In the genomic region with DNA sequence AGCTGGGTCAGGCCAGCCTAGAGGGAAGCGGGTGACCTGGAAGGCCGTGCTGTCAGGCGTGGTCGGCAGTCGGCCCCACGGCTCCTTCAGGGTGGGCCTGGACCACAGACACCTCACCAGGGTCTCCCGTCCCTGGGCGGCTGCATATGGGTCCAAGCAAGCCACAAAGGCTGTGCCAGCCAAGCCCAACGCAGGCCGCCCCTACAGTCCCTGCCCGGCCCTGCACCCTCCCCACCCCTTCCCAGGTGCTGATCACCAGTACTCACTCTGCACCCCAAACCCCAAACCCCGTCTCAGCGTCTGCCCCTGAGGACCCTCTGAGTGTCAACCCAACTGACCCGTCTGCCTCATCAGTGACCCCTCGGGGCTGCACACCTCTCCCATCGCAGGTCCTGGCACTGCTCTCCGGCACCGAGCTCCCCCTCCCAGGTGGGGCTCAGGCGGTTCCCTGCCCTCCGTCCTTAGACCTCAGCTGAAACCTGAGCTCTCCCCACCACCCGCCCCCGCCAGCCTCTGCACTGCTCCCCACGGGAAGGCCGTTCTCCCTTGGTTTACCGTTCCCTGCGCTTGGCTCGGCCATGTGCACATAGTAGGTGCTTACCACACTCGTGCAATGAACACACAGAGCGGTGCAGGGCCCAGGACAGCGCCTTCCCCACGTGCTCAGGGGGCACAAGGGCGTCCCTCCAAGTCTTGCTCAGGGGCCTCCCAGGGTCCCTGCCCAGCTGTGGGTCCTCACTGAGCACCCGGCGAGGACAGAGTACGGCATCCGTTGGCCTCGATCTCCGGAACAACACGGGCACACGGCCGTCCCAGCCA, we compare ENCODE assay signal across 9 cellular contexts. TPM values are rescaled to one million over a fixed set of nuclear protein-coding genes. Genes with fewer than 3 reads are reported as not detected.
DNase-seq lines count a peak whose midpoint lies in the region; ATAC-seq and TF ChIP-seq lines count a peak whose summit lies in the region.
"Had no signal": no experiment of that assay in that cellular context is flagged by ENCODE, and none has a peak within 500 bp of the region (broad histone marks: within the 10 kb centered on the region; RNA-seq: fewer than 3 reads in every experiment).

No MANE protein-coding gene starts in this region.

- peak overlapping the region; percentile 87 for H3K4me2 ChIP-seq in fibroblast of lung (ENCODE audit: extremely low read depth, insufficient read depth, low read length)
- H3K4me2 ChIP-seq in neuronal stem cell (ENCODE audit: insufficient read depth, low read length, poor library complexity, severe bottlenecking), result peak overlapping the region; percentile 96

- TF ChIP-seq POLR2A in lower leg skin (IDR thresholded peaks at IDR 0.05), result no peak

- intact Hi-C loops in lower leg skin (cut with DNase I; ENCODE audit: low total_unique reads), result no loop called here

- peaks cover 0 to 6% (median 3%) of the 10 kb centered on the region in 7 donors for H3K9me3 Mint-ChIP-seq in CD4-positive, CD25-positive, alpha-beta regulatory T cell

- POLR2A ChIA-PET in RWPE1 (lab: Yijun Ruan, JAX; ENCODE audit: low non-redundant PET), result interaction anchor here (2.3 kb wide), 1 partner anchor 22 kb away, joined by 25 read pairs; no protein-coding TSS in a partner anchor

- no peak for TF ChIP-seq CTCF in RWPE1 (conservative IDR thresholded peaks at IDR 0.05; ENCODE audit: low read depth)
- no peak for TF ChIP-seq CTCF in fibroblast of lung (conservative IDR thresholded peaks at IDR 0.05 in 1 of 2, IDR thresholded peaks at IDR 0.05 in 1 of 2; ENCODE audit: low read depth in 1 of 2, low read length in 2 of 2)
- no peak for TF ChIP-seq CTCF in lower leg skin (IDR thresholded peaks at IDR 0.05)

- H3K18ac ChIP-seq in neuronal stem cell (ENCODE audit: low read length), result peak overlapping the region; percentile 97

- peaks cover 22% of the 10 kb centered on the region for H3K79me1 ChIP-seq in neuronal stem cell (ENCODE audit: low read depth, low read length)

- peak overlapping the region; percentile 93 for H3K4ac ChIP-seq in neuronal stem cell (ENCODE audit: low read length)

- peak overlapping the region; percentile 99 for H2AK5ac ChIP-seq in neuronal stem cell (ENCODE audit: low read depth, low read length)

- H3K4me3 Mint-ChIP-seq in CD4-positive, CD25-positive, alpha-beta regulatory T cell, result peak overlapping the region; percentile 83 to 89 (median 87)

- H3K27ac Mint-ChIP-seq in CD4-positive, CD25-positive, alpha-beta regulatory T cell, result peak overlapping the region in 1 of 3 donors; percentile 42

- no CpG with 5 or more reads among the region's 41 CpGs for WGBS in neuronal stem cell (ENCODE audit: extremely low coverage in 2 of 2, insufficient read length in 2 of 2, insufficient replicate concordance in 1 of 2), 2 donors
- WGBS in lower leg skin, 2 donors, result 67 to 84% methylated on average over 28 to 38 of the region's 41 CpGs

- H3K4me1 Mint-ChIP-seq in CD4-positive, CD25-positive, alpha-beta regulatory T cell, result peaks cover 0 to 23% (median 4%) of the 10 kb centered on the region in 4 donors

- H3K36me3 ChIP-seq in CD4-positive, CD25-positive, alpha-beta regulatory T cell (ENCODE audit: control insufficient read depth, insufficient read depth, low read length), result peaks cover 10% of the 10 kb centered on the region
- H3K36me3 ChIP-seq in fibroblast of lung (ENCODE audit: control insufficient read depth, insufficient read depth, low read length) (peaks cover 5% of the 10 kb centered on the region), neuronal stem cell (replicated peaks in 1 of 2; ENCODE audit: control insufficient read depth in 2 of 2, insufficient read depth in 2 of 2, low read length in 2 of 2) (peaks cover 19 to 50% of the 10 kb centered on the region in 2 donors)

- H2BK15ac ChIP-seq in neuronal stem cell (ENCODE audit: low read length), result peak overlapping the region; percentile 97

- H3K4me3 ChIP-seq in CD4-positive, CD25-positive, alpha-beta regulatory T cell (ENCODE audit: low read depth, low read length), result no peak overlapping the region
- H3K4me3 ChIP-seq in fibroblast of lung (replicated peaks in 1 of 4; ENCODE audit: control extremely low read depth in 1 of 4, insufficient read depth in 1 of 4, low read depth in 3 of 4, low read length in 4 of 4), result peak overlapping the region; percentile 54 to 92 (median 62)
- peak overlapping the region; percentile 86 to 99 for H3K4me3 ChIP-seq in neuronal stem cell (ENCODE audit: low read length in 2 of 2)
- no peak overlapping the region for H3K4me3 ChIP-seq in lower leg skin (ENCODE audit: low read depth, poor library complexity, severe bottlenecking)

- H3K4me1 ChIP-seq in CD4-positive, CD25-positive, alpha-beta regulatory T cell (ENCODE audit: control insufficient read depth, insufficient read depth, low read length, poor library complexity, severe bottlenecking), result peaks cover 24% of the 10 kb centered on the region
- peaks cover 2% of the 10 kb centered on the region for H3K4me1 ChIP-seq in fibroblast of lung (ENCODE audit: control insufficient read depth, extremely low read depth, insufficient read depth, low read length)
- H3K4me1 ChIP-seq in neuronal stem cell (ENCODE audit: control insufficient read depth in 2 of 2, insufficient read depth in 1 of 2, low read depth in 1 of 2, low read length in 2 of 2), result peaks cover 13 to 14% of the 10 kb centered on the region in 2 donors

- peak overlapping the region; percentile 62 for H2AFZ ChIP-seq in fibroblast of lung (ENCODE audit: low read length)
- peak overlapping the region; percentile 91 for H2AFZ ChIP-seq in neuronal stem cell (ENCODE audit: low read length)

- H3K23ac ChIP-seq in neuronal stem cell (ENCODE audit: low read depth, low read length, poor library complexity), result peak overlapping the region; percentile 98

- no peak overlapping the region for H4K8ac ChIP-seq in neuronal stem cell (ENCODE audit: low read depth, low read length)

- peaks cover 6% of the 10 kb centered on the region for H3K27me3 Mint-ChIP-seq in CD4-positive, CD25-positive, alpha-beta regulatory T cell

- CTCF ChIA-PET in RWPE1 (lab: Yijun Ruan, JAX), result interaction anchor here (0.7 to 3.0 kb wide), 4 partner anchors 12 to 209 kb away, joined by 3 to 20 read pairs (median 3); no protein-coding TSS in a partner anchor

- H4K91ac ChIP-seq in neuronal stem cell (ENCODE audit: low read depth, low read length, poor library complexity), result no peak overlapping the region

- H4K20me1 ChIP-seq in fibroblast of lung (ENCODE audit: control insufficient read depth, extremely low read depth, insufficient read depth, low read length), result no peaks in the 10 kb centered on the region

- no peaks in the 10 kb centered on the region for H3K27me3 ChIP-seq in CD4-positive, CD25-positive, alpha-beta regulatory T cell (ENCODE audit: control insufficient read depth, insufficient read depth, low read length)
- H3K27me3 ChIP-seq in fibroblast of lung (ENCODE audit: control insufficient read depth, insufficient read depth, low read length), result no peaks in the 10 kb centered on the region
- peaks cover 0 to 3% (median 0%) of the 10 kb centered on the region in 3 experiments for H3K27me3 ChIP-seq in neuronal stem cell (ENCODE audit: control insufficient read depth in 3 of 3, insufficient read depth in 3 of 3, low read depth in 1 of 3, low read length in 3 of 3)

- ATAC-seq in CD4-positive, CD25-positive, alpha-beta regulatory T cell (ENCODE audit: low read depth in 2 of 2), result no peak
- ATAC-seq in HG03025 (IDR thresholded peaks at IDR 0.05; ENCODE audit: low FRiP score, unreplicated experiment) (no peak), GM18498 (IDR thresholded peaks at IDR 0.05; ENCODE audit: unreplicated experiment) (no peak)

- peak overlapping the region; percentile 81 for H2BK120ac ChIP-seq in neuronal stem cell (ENCODE audit: low read depth, low read length)

- H3K14ac ChIP-seq in neuronal stem cell (ENCODE audit: low read length), result peak overlapping the region; percentile 90

- H3K36me3 Mint-ChIP-seq in CD4-positive, CD25-positive, alpha-beta regulatory T cell, result peaks cover 9% of the 10 kb centered on the region

- H2BK5ac ChIP-seq in neuronal stem cell (ENCODE audit: low read length), result peak overlapping the region; percentile 84

- H3K79me2 ChIP-seq in fibroblast of lung (ENCODE audit: control insufficient read depth, insufficient read depth, low read length), result peaks cover 14% of the 10 kb centered on the region

- DNase-seq in CD4-positive, CD25-positive, alpha-beta regulatory T cell, result no peak
- DNase-seq in RWPE1 (ENCODE audit: low spot score) (no peak), fibroblast of lung (ENCODE audit: low read depth in 2 of 2) (no peak), neuronal stem cell (ENCODE audit: low spot score) (no peak), lower leg skin (ENCODE audit: low spot score in 2 of 2) (no peak), HK-2 (ENCODE audit: unreplicated experiment) (no peak)

- no peak overlapping the region for H3K27ac ChIP-seq in CD4-positive, CD25-positive, alpha-beta regulatory T cell (ENCODE audit: insufficient read depth, low read length, poor library complexity, severe bottlenecking)
- H3K27ac ChIP-seq in RWPE1, result peak overlapping the region; percentile 92
- no peak overlapping the region for H3K27ac ChIP-seq in fibroblast of lung (ENCODE audit: insufficient read depth, low read length)
- no peak overlapping the region for H3K27ac ChIP-seq in neuronal stem cell (replicated peaks; ENCODE audit: low read length)

- H2BK12ac ChIP-seq in neuronal stem cell (ENCODE audit: low read length), result peak overlapping the region; percentile 90

- no peak overlapping the region for H3K9ac ChIP-seq in fibroblast of lung (ENCODE audit: insufficient read depth, low read length)
- peak overlapping the region; percentile 90 for H3K9ac ChIP-seq in neuronal stem cell (ENCODE audit: low read depth, low read length, poor library complexity)

- H3K9me3 ChIP-seq in CD4-positive, CD25-positive, alpha-beta regulatory T cell (ENCODE audit: control insufficient read depth in 2 of 2, low read length in 2 of 2), result peaks cover 0 to 1% of the 10 kb centered on the region in 2 experiments
- H3K9me3 ChIP-seq in fibroblast of lung (ENCODE audit: control insufficient read depth, insufficient read depth, low read depth, low read length) (no peaks in the 10 kb centered on the region), neuronal stem cell (replicated peaks in 1 of 2; ENCODE audit: control insufficient read depth in 2 of 2, insufficient read depth in 1 of 2, low read depth in 1 of 2, low read length in 2 of 2) (peaks cover 12 to 20% of the 10 kb centered on the region in 2 donors)

RNA-seq across cellular contexts. Expression of gene PPDPF, which starts 1.4 kb away (rescaled TPM):
- total RNA-seq in CD4-positive, CD25-positive, alpha-beta regulatory T cell, result 155 TPM
- 100 to 1,000 TPM in 1 of 4 donors, 10 to 100 TPM in 3; 75.8 to 110 (median 85.2) TPM for polyA plus RNA-seq in CD4-positive, CD25-positive, alpha-beta regulatory T cell
- 39.5 and 58.0 TPM in 2 replicates for total RNA-seq in fibroblast of lung
- 29.7 and 34.0 TPM in 2 replicates for polyA plus RNA-seq in fibroblast of lung
- 352 and 430 TPM in 2 replicates for polyA plus RNA-seq in fibroblast of lung (2012)
- 38.1 and 71.2 TPM in 2 replicates for polyA minus RNA-seq in fibroblast of lung (ENCODE audit: low replicate concordance)
- 310 TPM for polyA plus RNA-seq in neuronal stem cell (2013, experiment 1 of 2)
- polyA plus RNA-seq in neuronal stem cell (2013, experiment 2 of 2), result 296 TPM
- 100 to 1,000 TPM; 122 to 426 (median 348) TPM for total RNA-seq in lower leg skin

RNA-seq across cellular contexts. Expression of gene PTK6, which starts 18.0 kb away (rescaled TPM):
- 0.20 TPM for total RNA-seq in CD4-positive, CD25-positive, alpha-beta regulatory T cell
- under 1 TPM in 3 of 4 donors, not detected in 1; 0.15 to 0.21 (median 0.19) TPM for polyA plus RNA-seq in CD4-positive, CD25-positive, alpha-beta regulatory T cell
- total RNA-seq in fibroblast of lung (under 0.01 and 0.17 TPM in 2 replicates), lower leg skin (100 to 1,000 TPM in 1 of 4 donors, 10 to 100 TPM in 3; 72.4 to 101 (median 79.9) TPM)
- not detected in 2 replicates for polyA plus RNA-seq in fibroblast of lung
- polyA plus RNA-seq in fibroblast of lung (2012), result 0.05 and 0.07 TPM in 2 replicates
- not detected in 2 replicates for polyA minus RNA-seq in fibroblast of lung (ENCODE audit: low replicate concordance)
- polyA plus RNA-seq in neuronal stem cell (2013, experiment 1 of 2), result not detected
- polyA plus RNA-seq in neuronal stem cell (2013, experiment 2 of 2), result not detected

RNA-seq across cellular contexts. Expression of gene EEF1A2, which starts 20.3 kb away (rescaled TPM):
- 2.1 TPM for total RNA-seq in CD4-positive, CD25-positive, alpha-beta regulatory T cell
- under 1 TPM in 3 of 4 donors, not detected in 1; 0.10 to 0.56 (median 0.11) TPM for polyA plus RNA-seq in CD4-positive, CD25-positive, alpha-beta regulatory T cell
- total RNA-seq in fibroblast of lung (1.7 and 2.6 TPM in 2 replicates), lower leg skin (10 to 100 TPM; 13.3 to 26.8 (median 22.9) TPM)
- 0.16 and 0.46 TPM in 2 replicates for polyA plus RNA-seq in fibroblast of lung
- polyA plus RNA-seq in fibroblast of lung (2012), result 0.52 and 1.7 TPM in 2 replicates
- 5.9 TPM in 1 of 2 replicates, not detected in the other for polyA minus RNA-seq in fibroblast of lung (ENCODE audit: low replicate concordance)
- polyA plus RNA-seq in neuronal stem cell (2013, experiment 1 of 2), result 0.57 TPM
- polyA plus RNA-seq in neuronal stem cell (2013, experiment 2 of 2), result 0.96 TPM

RNA-seq across cellular contexts. Expression of gene SRMS, which starts 28.4 kb away (rescaled TPM):
- total RNA-seq in CD4-positive, CD25-positive, alpha-beta regulatory T cell, result not detected
- not detected for polyA plus RNA-seq in CD4-positive, CD25-positive, alpha-beta regulatory T cell
- total RNA-seq in fibroblast of lung, result not detected in 2 replicates
- not detected in 2 replicates for polyA plus RNA-seq in fibroblast of lung
- polyA plus RNA-seq in fibroblast of lung (2012), result not detected in 2 replicates
- not detected in 2 replicates for polyA minus RNA-seq in fibroblast of lung (ENCODE audit: low replicate concordance)
- polyA plus RNA-seq in neuronal stem cell (2013, experiment 1 of 2), result not detected
- not detected for polyA plus RNA-seq in neuronal stem cell (2013, experiment 2 of 2)
- total RNA-seq in lower leg skin, result under 1 TPM in 3 of 4 donors, not detected in 1; 0.16 to 0.59 (median 0.37) TPM
- total RNA-seq: NCI-H460 had no signal

RNA-seq across cellular contexts. Expression of gene FNDC11, which starts 34.8 kb away (rescaled TPM):
- 1.5 TPM for total RNA-seq in CD4-positive, CD25-positive, alpha-beta regulatory T cell
- under 1 TPM; 0.07 to 0.94 (median 0.18) TPM for polyA plus RNA-seq in CD4-positive, CD25-positive, alpha-beta regulatory T cell
- total RNA-seq in fibroblast of lung, result 1.0 and 1.7 TPM in 2 replicates
- 0.18 and 0.22 TPM in 2 replicates for polyA plus RNA-seq in fibroblast of lung
- 0.51 and 0.53 TPM in 2 replicates for polyA plus RNA-seq in fibroblast of lung (2012)
- polyA minus RNA-seq in fibroblast of lung (ENCODE audit: low replicate concordance), result 0.11 and 0.31 TPM in 2 replicates
- polyA plus RNA-seq in neuronal stem cell (2013, experiment 1 of 2), result 7.5 TPM
- 7.2 TPM for polyA plus RNA-seq in neuronal stem cell (2013, experiment 2 of 2)
- under 1 TPM in 2 of 4 donors, not detected in 2; 0.12 to 0.39 TPM for total RNA-seq in lower leg skin

Comparison
In these comparisons a context has a peak if more than half of its experiments do, and no peak if none do; other contexts are left out.
1. H3K4me3 ChIP-seq: peak in fibroblast of lung (4 of 4) and neuronal stem cell (2 of 2); none in CD4-positive, CD25-positive, alpha-beta regulatory T cell (single experiment) and lower leg skin (single experiment).
2. RNA of gene PTK6, which starts 18.0 kb away (total RNA-seq): 72.4 to 101 TPM in lower leg skin; 0.20 TPM in CD4-positive, CD25-positive, alpha-beta regulatory T cell (single experiment) and under 0.01 to 0.17 TPM in fibroblast of lung; every median in the first group is over 10 times any median in the second.